8 cellular contexts compared by ENCODE assay signal in genomic region chr20:6636209-6637159, GRCh38.
DNase-seq lines count a peak whose midpoint lies in the region; ATAC-seq and TF ChIP-seq lines count a peak whose summit lies in the region.

No MANE protein-coding gene starts in this region.

- TF ChIP-seq CTCF in brain microvascular endothelial cell (IDR thresholded peaks at IDR 0.05; ENCODE audit: low read depth, low read length, missing control alignments) = peak; percentile 78

- H3K27ac ChIP-seq in brain microvascular endothelial cell = no peak overlapping the region

- ATAC-seq in left colon (peak; percentile 86), GM19324 (IDR thresholded peaks at IDR 0.05; ENCODE audit: low FRiP score, unreplicated experiment) (no peak), HG02623 (IDR thresholded peaks at IDR 0.05; ENCODE audit: unreplicated experiment) (no peak), HG02852 (IDR thresholded peaks at IDR 0.05; ENCODE audit: unreplicated experiment) (no peak)

- intact Hi-C loops in left colon (cut with DNase I, micrococcal nuclease) = no loop called here

- DNase-seq in SKM-1 treated with dmso at 0.1 percent for 144 hours (lab: John Stamatoyannopoulos, UW; ENCODE audit: unreplicated experiment) (peak; percentile 10), SKM-1 (lab: John Stamatoyannopoulos, UW; ENCODE audit: unreplicated experiment) (no peak), NCI-H2196 (lab: John Stamatoyannopoulos, UW; ENCODE audit: unreplicated experiment) (peak; percentile 67), brain microvascular endothelial cell (peak; percentile 69), left colon (no peak)

- no peaks in the 10 kb centered on the region for H3K27me3 ChIP-seq in brain microvascular endothelial cell (replicated peaks)

- in situ Hi-C loops in brain microvascular endothelial cell (cut with HindIII; ENCODE audit: low pct_ligation_motif_present, low sequenced_read_pairs) = no loop called here

- no peak overlapping the region for H3K4me3 ChIP-seq in brain microvascular endothelial cell (ENCODE audit: low read depth, low read length)

- no peaks in the 10 kb centered on the region for H3K36me3 ChIP-seq in brain microvascular endothelial cell (replicated peaks)

Comparison
In these comparisons a context has a peak if more than half of its experiments do, and no peak if none do; other contexts are left out.
1. DNase-seq: peak in SKM-1 treated with dmso at 0.1 percent for 144 hours (single experiment), NCI-H2196 (single experiment) and brain microvascular endothelial cell (single experiment); none in SKM-1 (single experiment) and left colon (0 of 2).